Comparison of ENCODE assay signal across 17 cellular contexts in genomic region chr6:158468666-158469065, GRCh38.
DNase-seq lines count a peak whose midpoint lies in the region; ATAC-seq and TF ChIP-seq lines count a peak whose summit lies in the region.
"Had no signal": no experiment of that assay in that cellular context is flagged by ENCODE, and none has a peak within 500 bp of the region (broad histone marks: within the 10 kb centered on the region; RNA-seq: fewer than 3 reads in every experiment).

No MANE protein-coding gene starts in this region.

- H3K27me3 Mint-ChIP-seq in activated CD4-positive, alpha-beta memory T cell treated with anti-CD3 and anti-CD28 coated beads, Interleukin-2, amount 10 ng/mL, durations not matched to agents 7 days and 5 days: no peaks in the 10 kb centered on the region
- no peaks in the 10 kb centered on the region for H3K27me3 Mint-ChIP-seq in activated CD4-positive, alpha-beta T cell treated with anti-CD3 and anti-CD28 coated beads, Interleukin-2, amount 10 ng/mL, durations not matched to agents 7 days and 5 days

- H3K9me3 ChIP-seq in aorta (ENCODE audit: control insufficient read depth, low read length): no peaks in the 10 kb centered on the region
- H3K9me3 ChIP-seq: vagina had no signal

- no peaks in the 10 kb centered on the region for H3K9me3 Mint-ChIP-seq in activated CD4-positive, alpha-beta memory T cell treated with anti-CD3 and anti-CD28 coated beads, Interleukin-2, amount 10 ng/mL, durations not matched to agents 7 days and 5 days
- no peaks in the 10 kb centered on the region for H3K9me3 Mint-ChIP-seq in activated CD4-positive, alpha-beta T cell treated with anti-CD3 and anti-CD28 coated beads, Interleukin-2, amount 10 ng/mL, durations not matched to agents 7 days and 5 days

- no peak for ATAC-seq in HG03460 (IDR thresholded peaks at IDR 0.05; ENCODE audit: unreplicated experiment)
- ATAC-seq in aorta (ENCODE audit: low FRiP score): no peak
- ATAC-seq: right cardiac atrium had no signal

- no peaks in the 10 kb centered on the region for H3K27me3 ChIP-seq in brain microvascular endothelial cell (replicated peaks)
- no peaks in the 10 kb centered on the region for H3K27me3 ChIP-seq in aorta (ENCODE audit: control insufficient read depth in 1 of 2, insufficient read depth in 2 of 2, low read length in 1 of 2)
- H3K27me3 ChIP-seq: BLaER1 treated with 17β-estradiol and CSF1 and Interleukin-3, amounts not matched to agents 10 nM and 100 nM; vagina had no signal

- no peaks in the 10 kb centered on the region for H3K36me3 ChIP-seq in brain microvascular endothelial cell (replicated peaks)
- H3K36me3 ChIP-seq in aorta (ENCODE audit: control insufficient read depth in 1 of 2, insufficient read depth in 2 of 2, low read length in 1 of 2): peaks cover 0 to 2% of the 10 kb centered on the region in 2 donors

- no peaks in the 10 kb centered on the region for H3K36me3 Mint-ChIP-seq in activated CD4-positive, alpha-beta memory T cell treated with anti-CD3 and anti-CD28 coated beads, Interleukin-2, amount 10 ng/mL, durations not matched to agents 7 days and 5 days (ENCODE audit: low read depth)
- peaks cover 1% of the 10 kb centered on the region for H3K36me3 Mint-ChIP-seq in activated CD4-positive, alpha-beta T cell treated with anti-CD3 and anti-CD28 coated beads, Interleukin-2, amount 10 ng/mL, durations not matched to agents 7 days and 5 days (ENCODE audit: low read depth)

- H3K4me1 Mint-ChIP-seq in activated CD4-positive, alpha-beta memory T cell treated with anti-CD3 and anti-CD28 coated beads, Interleukin-2, amount 10 ng/mL, durations not matched to agents 7 days and 5 days: no peaks in the 10 kb centered on the region
- no peaks in the 10 kb centered on the region for H3K4me1 Mint-ChIP-seq in activated CD4-positive, alpha-beta T cell treated with anti-CD3 and anti-CD28 coated beads, Interleukin-2, amount 10 ng/mL, durations not matched to agents 7 days and 5 days

- no peak overlapping the region for H3K27ac ChIP-seq in brain microvascular endothelial cell
- no peak overlapping the region for H3K27ac ChIP-seq in aorta (ENCODE audit: low read depth in 1 of 2, low read length in 2 of 2)
- H3K27ac ChIP-seq: BLaER1 treated with 17β-estradiol and CSF1 and Interleukin-3, amounts not matched to agents 10 nM and 100 nM; coronary artery; vagina had no signal

- peak; percentile 30 for DNase-seq in A172 (ENCODE audit: low spot score)
- peak; percentile 13 for DNase-seq in EL
- DNase-seq in NCI-H1930 (lab: John Stamatoyannopoulos, UW): peak; percentile 16 to 17
- DNase-seq in brain microvascular endothelial cell: no peak
- DNase-seq in activated CD4-positive, alpha-beta memory T cell treated with anti-CD3 and anti-CD28 coated beads, Interleukin-2, amount 10 ng/mL, durations not matched to agents 7 days and 5 days: no peak
- no peak for DNase-seq in aorta
- no peak for DNase-seq in activated CD4-positive, alpha-beta T cell treated with anti-CD3 and anti-CD28 coated beads, Interleukin-2, amount 10 ng/mL, durations not matched to agents 7 days and 5 days
- DNase-seq: activated CD4-positive, CD25-positive, alpha-beta regulatory T cell treated with anti-CD3 and anti-CD28 coated beads, Interleukin-2, amount 50 U/mL, for 72 hours; activated T-cell treated with anti-CD3 and anti-CD28 coated beads, Interleukin-2, amount 50 U/mL, for 1 hour; OCI-M1; right cardiac atrium; stimulated activated naive CD4-positive, alpha-beta T cell; SW 1271 had no signal

- H3K4me3 ChIP-seq in brain microvascular endothelial cell (ENCODE audit: low read depth, low read length) (no peak overlapping the region), aorta (ENCODE audit: low read length in 2 of 2) (no peak overlapping the region)
- H3K4me3 ChIP-seq: BLaER1 treated with 17β-estradiol and CSF1 and Interleukin-3, amounts not matched to agents 10 nM and 100 nM; coronary artery; vagina had no signal

- H3K4me1 ChIP-seq in aorta (ENCODE audit: control insufficient read depth in 1 of 2, insufficient read depth in 2 of 2, low read length in 2 of 2): peaks cover 0 to 3% of the 10 kb centered on the region in 2 donors
- H3K4me1 ChIP-seq: vagina had no signal

- no peak overlapping the region for H3K4me3 Mint-ChIP-seq in activated CD4-positive, alpha-beta memory T cell treated with anti-CD3 and anti-CD28 coated beads, Interleukin-2, amount 10 ng/mL, durations not matched to agents 7 days and 5 days
- H3K4me3 Mint-ChIP-seq in activated CD4-positive, alpha-beta T cell treated with anti-CD3 and anti-CD28 coated beads, Interleukin-2, amount 10 ng/mL, durations not matched to agents 7 days and 5 days: no peak overlapping the region

- CTCF ChIA-PET in activated CD4-positive, alpha-beta memory T cell treated with anti-CD3 and anti-CD28 coated beads, Interleukin-2, amount 10 ng/mL, durations not matched to agents 7 days and 5 days (lab: Charles Lee): no interaction called here
- CTCF ChIA-PET in activated CD4-positive, alpha-beta T cell treated with anti-CD3 and anti-CD28 coated beads, Interleukin-2, amount 10 ng/mL, durations not matched to agents 7 days and 5 days (lab: Charles Lee): no interaction called here

- TF ChIP-seq CTCF in brain microvascular endothelial cell (IDR thresholded peaks at IDR 0.05; ENCODE audit: low read depth, low read length, missing control alignments): peak; percentile 31

- POLR2A ChIA-PET in activated CD4-positive, alpha-beta memory T cell treated with anti-CD3 and anti-CD28 coated beads, Interleukin-2, amount 10 ng/mL, durations not matched to agents 7 days and 5 days (lab: Charles Lee): no interaction called here
- POLR2A ChIA-PET in activated CD4-positive, alpha-beta T cell treated with anti-CD3 and anti-CD28 coated beads, Interleukin-2, amount 10 ng/mL, durations not matched to agents 7 days and 5 days (lab: Charles Lee): no interaction called here

- in situ Hi-C loops in brain microvascular endothelial cell (cut with HindIII; ENCODE audit: low pct_ligation_motif_present, low sequenced_read_pairs): no loop called here

- H3K27ac Mint-ChIP-seq in activated CD4-positive, alpha-beta memory T cell treated with anti-CD3 and anti-CD28 coated beads, Interleukin-2, amount 10 ng/mL, durations not matched to agents 7 days and 5 days: no peak overlapping the region
- no peak overlapping the region for H3K27ac Mint-ChIP-seq in activated CD4-positive, alpha-beta T cell treated with anti-CD3 and anti-CD28 coated beads, Interleukin-2, amount 10 ng/mL, durations not matched to agents 7 days and 5 days

- intact Hi-C loops in aorta (cut with DNase I): no loop called here

- 93 to 94% methylated on average over 6 of the region's 6 CpGs for WGBS in aorta, 2 donors

Comparison
In these comparisons a context has a peak if more than half of its experiments do, and no peak if none do; other contexts are left out.
1. DNase-seq: peak in A172 (single experiment), EL (single experiment) and NCI-H1930 (2 of 2); none in brain microvascular endothelial cell (single experiment), activated CD4-positive, alpha-beta memory T cell treated with anti-CD3 and anti-CD28 coated beads, Interleukin-2, amount 10 ng/mL, durations not matched to agents 7 days and 5 days (single experiment), aorta (0 of 2) and activated CD4-positive, alpha-beta T cell treated with anti-CD3 and anti-CD28 coated beads, Interleukin-2, amount 10 ng/mL, durations not matched to agents 7 days and 5 days (single experiment).